In genomic region chr5:156491766-156492165, GRCh38 we compare ENCODE assay signal across 36 cellular contexts.
"Had no signal": no experiment of that assay in that cellular context is flagged by ENCODE, and none has a peak within 500 bp of the region (broad histone marks: within the 10 kb centered on the region; RNA-seq: fewer than 3 reads in every experiment).

No MANE protein-coding gene starts in this region.

- H3K9me3 ChIP-seq: adrenal gland, body of pancreas, esophagus muscularis mucosa, gastrocnemius medialis had no signal

- H3K4me3 Mint-ChIP-seq: activated B cell treated with CpG ODN at 0.5 μM for 24 hours; activated CD8-positive, alpha-beta T cell treated with anti-CD3 and anti-CD28 coated beads for 36 hours; activated naive CD4-positive, alpha-beta T cell treated with anti-CD3 and anti-CD28 coated beads for 36 hours; activated naive CD4-positive, alpha-beta T cell treated with anti-CD3 and anti-CD28 coated beads, Interleukin-2, amount 50 U/mL, for 24 hours; activated naive CD8-positive, alpha-beta T cell treated with anti-CD3 and anti-CD28 coated beads for 36 hours; activated naive CD8-positive, alpha-beta T cell treated with anti-CD3 and anti-CD28 coated beads, Interleukin-2, amount 50 U/mL, for 24 hours; activated T-helper 1 cell treated with anti-CD3 and anti-CD28 coated beads, Interleukin-12 subunit alpha, Interleukin-12 subunit beta, Interleukin-2, Interleukin-4 antibody, amounts not matched to agents 30 ng/mL and 10 ng/mL and 1 ng/mL, durations not matched to agents 14 hours and 24 hours and 36 hours; dendritic cell treated with granulocyte-macrophage colony-stimulating factor and Interleukin-4, amounts not matched to agents 40 ng/mL and 50 ng/mL, for 4 days; effector memory CD8-positive, alpha-beta T cell; T-helper 17 cell; T-helper 2 cell treated with Interferon-gamma antibody and Interleukin-4, amounts not matched to agents 5 μg/mL and 100 μg/mL, for 36 hours had no signal

- H3K27ac Mint-ChIP-seq: activated B cell treated with CpG ODN at 0.5 μM for 24 hours; activated CD8-positive, alpha-beta T cell treated with anti-CD3 and anti-CD28 coated beads for 36 hours; activated naive CD4-positive, alpha-beta T cell treated with anti-CD3 and anti-CD28 coated beads for 36 hours; activated naive CD4-positive, alpha-beta T cell treated with anti-CD3 and anti-CD28 coated beads, Interleukin-2, amount 50 U/mL, for 24 hours; activated naive CD8-positive, alpha-beta T cell treated with anti-CD3 and anti-CD28 coated beads for 36 hours; activated naive CD8-positive, alpha-beta T cell treated with anti-CD3 and anti-CD28 coated beads, Interleukin-2, amount 50 U/mL, for 24 hours; activated T-helper 1 cell treated with anti-CD3 and anti-CD28 coated beads, Interleukin-12 subunit alpha, Interleukin-12 subunit beta, Interleukin-2, Interleukin-4 antibody, amounts not matched to agents 30 ng/mL and 10 ng/mL and 1 ng/mL, durations not matched to agents 14 hours and 24 hours and 36 hours; activated T-helper 2 cell treated with anti-CD3 and anti-CD28 coated beads, Interferon-gamma antibody, Interleukin-2, Interleukin-4, amounts not matched to agents 10 μg/mL and 5 μg/mL and 100 μg/mL, durations not matched to agents 14 hours and 24 hours and 36 hours; dendritic cell treated with granulocyte-macrophage colony-stimulating factor and Interleukin-4, amounts not matched to agents 40 ng/mL and 50 ng/mL, for 4 days; effector memory CD8-positive, alpha-beta T cell; T-helper 17 cell; T-helper 2 cell treated with Interferon-gamma antibody and Interleukin-4, amounts not matched to agents 5 μg/mL and 100 μg/mL, for 36 hours had no signal

- H3K27ac ChIP-seq: adrenal gland, body of pancreas, coronary artery, esophagus muscularis mucosa, foreskin keratinocyte, gastrocnemius medialis, WERI-Rb-1 had no signal

- H3K36me3 ChIP-seq: adrenal gland, esophagus muscularis mucosa, gastrocnemius medialis had no signal

- ATAC-seq: activated CD4-positive, CD25-positive, alpha-beta regulatory T cell treated with anti-CD3 and anti-CD28 coated beads, Interleukin-2, amount 50 U/mL, for 24 hours; activated CD8-positive, alpha-beta T cell treated with anti-CD3 and anti-CD28 coated beads for 36 hours; activated naive CD8-positive, alpha-beta T cell treated with anti-CD3 and anti-CD28 coated beads, Interleukin-2, amount 50 U/mL, for 24 hours; body of pancreas; effector memory CD8-positive, alpha-beta T cell; foreskin keratinocyte; gastrocnemius medialis; T-helper 17 cell had no signal

- H3K27me3 ChIP-seq: adrenal gland, body of pancreas, esophagus muscularis mucosa, foreskin keratinocyte, gastrocnemius medialis had no signal

- DNase-seq: activated B cell treated with CpG ODN at 0.5 μM for 24 hours; activated CD4-positive, alpha-beta T cell treated with anti-CD3 and anti-CD28 coated beads for 48 hours; activated CD4-positive, alpha-beta T cell treated with anti-CD3 and anti-CD28 coated beads, Interleukin-2, amount 50 U/mL, for 1 hour; activated CD4-positive, alpha-beta T cell treated with anti-CD3 and anti-CD28 coated beads, Interleukin-2, amount 50 U/mL, for 48 hours; activated CD8-positive, alpha-beta memory T cell treated with anti-CD3 and anti-CD28 coated beads for 24 hours; activated CD8-positive, alpha-beta T cell treated with anti-CD3 and anti-CD28 coated beads for 36 hours; activated effector memory CD4-positive, alpha-beta T cell treated with anti-CD3 and anti-CD28 coated beads, Interleukin-2, amount 50 U/mL, for 16 hours; activated naive CD4-positive, alpha-beta T cell treated with anti-CD3 and anti-CD28 coated beads for 36 hours; activated naive CD8-positive, alpha-beta T cell treated with anti-CD3 and anti-CD28 coated beads for 36 hours; activated naive CD8-positive, alpha-beta T cell treated with anti-CD3 and anti-CD28 coated beads, Interleukin-2, amount 50 U/mL, for 24 hours; activated T-cell treated with anti-CD3 and anti-CD28 coated beads, Interleukin-2, amount 50 U/mL, for 1 hour; activated T-cell treated with anti-CD3 and anti-CD28 coated beads, Interleukin-2, amount 50 U/mL, for 48 hours; adrenal gland; amygdala; aorta; body of pancreas; central memory CD4-positive, alpha-beta T cell; cerebellar nuclear complex; effector CD4-positive, alpha-beta T cell; effector memory CD8-positive, alpha-beta T cell; erythroblast; foreskin keratinocyte; gastrocnemius medialis; glutamatergic neuron; T-helper 1 cell; T-helper 17 cell; T1000; WERI-Rb-1 had no signal

- H3K36me3 Mint-ChIP-seq: activated naive CD4-positive, alpha-beta T cell treated with anti-CD3 and anti-CD28 coated beads, Interleukin-2, amount 50 U/mL, for 24 hours; activated naive CD8-positive, alpha-beta T cell treated with anti-CD3 and anti-CD28 coated beads for 36 hours had no signal

- H3K4me1 ChIP-seq: adrenal gland, body of pancreas, foreskin keratinocyte had no signal

- H3K27me3 Mint-ChIP-seq: activated B cell treated with CpG ODN at 0.5 μM for 24 hours; dendritic cell treated with granulocyte-macrophage colony-stimulating factor and Interleukin-4, amounts not matched to agents 40 ng/mL and 50 ng/mL, for 4 days had no signal

- H3K4me3 ChIP-seq: adrenal gland, body of pancreas, coronary artery, esophagus muscularis mucosa, gastrocnemius medialis had no signal

- H3K4me1 Mint-ChIP-seq: activated B cell treated with CpG ODN at 0.5 μM for 24 hours; activated naive CD4-positive, alpha-beta T cell treated with anti-CD3 and anti-CD28 coated beads, Interleukin-2, amount 50 U/mL, for 24 hours; activated naive CD8-positive, alpha-beta T cell treated with anti-CD3 and anti-CD28 coated beads for 36 hours; activated naive CD8-positive, alpha-beta T cell treated with anti-CD3 and anti-CD28 coated beads, Interleukin-2, amount 50 U/mL, for 24 hours; T-helper 17 cell had no signal
